In genomic region chr17:2344528-2344927, GRCh38 we compare ENCODE assay signal across 15 cellular contexts. TPM values are rescaled to one million over a fixed set of nuclear protein-coding genes. Genes with fewer than 3 reads are reported as not detected.
A peak's percentile ranks its signal among the peaks of the same experiment; 100 is the strongest.
DNase-seq lines count a peak whose midpoint lies in the region; ATAC-seq and TF ChIP-seq lines count a peak whose summit lies in the region.
"Had no signal": no experiment of that assay in that cellular context is flagged by ENCODE, and none has a peak within 500 bp of the region (broad histone marks: within the 10 kb centered on the region; RNA-seq: fewer than 3 reads in every experiment).

No MANE protein-coding gene starts in this region.

- H3K79me2 ChIP-seq in neural progenitor cell (ENCODE audit: low read depth) (peaks cover 6% of the 10 kb centered on the region), mesendoderm (ENCODE audit: control insufficient read depth, insufficient read depth, low read length) (no peaks in the 10 kb centered on the region)

- H3K9me3 Mint-ChIP-seq in activated naive CD8-positive, alpha-beta T cell treated with anti-CD3 and anti-CD28 coated beads, Interleukin-2, amount 10 ng/mL, durations not matched to agents 7 days and 5 days: no peaks in the 10 kb centered on the region
- H3K9me3 Mint-ChIP-seq in activated naive CD8-positive, alpha-beta T cell treated with anti-CD3 and anti-CD28 coated beads for 36 hours: no peaks in the 10 kb centered on the region
- no peaks in the 10 kb centered on the region for H3K9me3 Mint-ChIP-seq in brain
- no peaks in the 10 kb centered on the region for H3K9me3 Mint-ChIP-seq in neural progenitor cell
- no peaks in the 10 kb centered on the region for H3K9me3 Mint-ChIP-seq in type B pancreatic cell
- H3K9me3 Mint-ChIP-seq: CD8-positive, alpha-beta memory T cell had no signal

- H3K36me3 Mint-ChIP-seq in activated naive CD8-positive, alpha-beta T cell treated with anti-CD3 and anti-CD28 coated beads, Interleukin-2, amount 10 ng/mL, durations not matched to agents 7 days and 5 days: peaks cover 12% of the 10 kb centered on the region
- H3K36me3 Mint-ChIP-seq in activated naive CD8-positive, alpha-beta T cell treated with anti-CD3 and anti-CD28 coated beads for 36 hours: peaks cover 14% of the 10 kb centered on the region
- H3K36me3 Mint-ChIP-seq in brain (peaks cover 28% of the 10 kb centered on the region), neural progenitor cell (peaks cover 11% of the 10 kb centered on the region), type B pancreatic cell (peaks cover 3% of the 10 kb centered on the region)

- H3K18ac ChIP-seq in mesendoderm (ENCODE audit: low read length): no peak overlapping the region

- H3K4me1 ChIP-seq in neural progenitor cell: peaks cover 14% of the 10 kb centered on the region
- H3K4me1 ChIP-seq in mesendoderm (ENCODE audit: control insufficient read depth, low read depth, low read length): no peaks in the 10 kb centered on the region
- H3K4me1 ChIP-seq: BLaER1 had no signal

- POLR2A ChIA-PET in activated naive CD8-positive, alpha-beta T cell treated with anti-CD3 and anti-CD28 coated beads, Interleukin-2, amount 10 ng/mL, durations not matched to agents 7 days and 5 days (lab: Charles Lee): no interaction called here

- H3K9ac ChIP-seq in neural progenitor cell: no peak overlapping the region
- no peak overlapping the region for H3K9ac ChIP-seq in mesendoderm (ENCODE audit: low read length)
- H3K9ac ChIP-seq: BLaER1 had no signal

- no peak overlapping the region for H2AK5ac ChIP-seq in mesendoderm (ENCODE audit: low read length)

- H4K20me1 ChIP-seq in neural progenitor cell (ENCODE audit: low read depth): no peaks in the 10 kb centered on the region

- H2BK15ac ChIP-seq in mesendoderm (replicated peaks; ENCODE audit: low read depth): no peak overlapping the region

- H3K4me3 ChIP-seq in neural progenitor cell (no peak overlapping the region), mesendoderm (ENCODE audit: low read length) (no peak overlapping the region)
- H3K4me3 ChIP-seq: BLaER1 had no signal

- DNase-seq in activated naive CD8-positive, alpha-beta T cell treated with anti-CD3 and anti-CD28 coated beads, Interleukin-2, amount 10 ng/mL, durations not matched to agents 7 days and 5 days: no peak
- DNase-seq in activated naive CD8-positive, alpha-beta T cell treated with anti-CD3 and anti-CD28 coated beads for 36 hours: no peak
- DNase-seq in neural progenitor cell (ENCODE audit: low spot score): no peak
- DNase-seq in type B pancreatic cell (ENCODE audit: extremely low spot score, unreplicated experiment): no peak
- no peak for DNase-seq in mesendoderm
- DNase-seq in amniotic stem cell (lab: John Stamatoyannopoulos, UW): no peak
- DNase-seq: Caco-2; CD8-positive, alpha-beta memory T cell; DND-41; GDM1 had no signal

- H3K79me1 ChIP-seq in mesendoderm (ENCODE audit: low read length): no peaks in the 10 kb centered on the region

- no peak overlapping the region for H4K8ac ChIP-seq in mesendoderm (ENCODE audit: low read depth, low read length)

- WGBS in mesendoderm (ENCODE audit: extremely low coverage, insufficient coverage, low lambda C conversion rate): no CpG with 5 or more reads among the region's 10 CpGs

- no peaks in the 10 kb centered on the region for H3K27me3 Mint-ChIP-seq in activated naive CD8-positive, alpha-beta T cell treated with anti-CD3 and anti-CD28 coated beads, Interleukin-2, amount 10 ng/mL, durations not matched to agents 7 days and 5 days
- no peaks in the 10 kb centered on the region for H3K27me3 Mint-ChIP-seq in activated naive CD8-positive, alpha-beta T cell treated with anti-CD3 and anti-CD28 coated beads for 36 hours
- no peaks in the 10 kb centered on the region for H3K27me3 Mint-ChIP-seq in brain
- peaks cover 4% of the 10 kb centered on the region for H3K27me3 Mint-ChIP-seq in neural progenitor cell (ENCODE audit: insufficient read depth, low read depth)
- H3K27me3 Mint-ChIP-seq in type B pancreatic cell: no peaks in the 10 kb centered on the region
- H3K27me3 Mint-ChIP-seq: CD8-positive, alpha-beta memory T cell had no signal

- H3F3A ChIP-seq in neural progenitor cell (ENCODE audit: low read depth): peaks cover 33% of the 10 kb centered on the region

- H4K5ac ChIP-seq in mesendoderm (ENCODE audit: low read length): no peak overlapping the region

- H3K27me3 ChIP-seq in neural progenitor cell (no peaks in the 10 kb centered on the region), mesendoderm (ENCODE audit: insufficient read depth, low read length, poor library complexity) (no peaks in the 10 kb centered on the region)
- H3K27me3 ChIP-seq: BLaER1 had no signal

- H3K9me3 ChIP-seq in neural progenitor cell (ENCODE audit: low read depth): no peaks in the 10 kb centered on the region
- H3K9me3 ChIP-seq: BLaER1, Caco-2 had no signal

- H3K36me3 ChIP-seq in neural progenitor cell: no peaks in the 10 kb centered on the region
- no peaks in the 10 kb centered on the region for H3K36me3 ChIP-seq in mesendoderm (ENCODE audit: control insufficient read depth, insufficient read depth, low read length)

- H2AFZ ChIP-seq in neural progenitor cell (replicated peaks): no peak overlapping the region

- peak overlapping the region; percentile 45 for H3K27ac Mint-ChIP-seq in activated naive CD8-positive, alpha-beta T cell treated with anti-CD3 and anti-CD28 coated beads, Interleukin-2, amount 10 ng/mL, durations not matched to agents 7 days and 5 days
- H3K27ac Mint-ChIP-seq in activated naive CD8-positive, alpha-beta T cell treated with anti-CD3 and anti-CD28 coated beads for 36 hours: no peak overlapping the region
- H3K27ac Mint-ChIP-seq in brain (peak overlapping the region in 3 of 5 experiments; percentile 20 to 68 (median 52)), neural progenitor cell (peak overlapping the region; percentile 69), type B pancreatic cell (peak overlapping the region; percentile 18)

- no peak overlapping the region for H2BK5ac ChIP-seq in mesendoderm (ENCODE audit: low read length)

- H3K4me3 Mint-ChIP-seq in activated naive CD8-positive, alpha-beta T cell treated with anti-CD3 and anti-CD28 coated beads, Interleukin-2, amount 10 ng/mL, durations not matched to agents 7 days and 5 days: no peak overlapping the region
- H3K4me3 Mint-ChIP-seq in activated naive CD8-positive, alpha-beta T cell treated with anti-CD3 and anti-CD28 coated beads for 36 hours: no peak overlapping the region
- H3K4me3 Mint-ChIP-seq in brain (no peak overlapping the region), neural progenitor cell (no peak overlapping the region), type B pancreatic cell (no peak overlapping the region)
- H3K4me3 Mint-ChIP-seq: CD8-positive, alpha-beta memory T cell had no signal

- no peak overlapping the region for H3K23ac ChIP-seq in mesendoderm (ENCODE audit: low read length)

- H3K4me1 Mint-ChIP-seq in activated naive CD8-positive, alpha-beta T cell treated with anti-CD3 and anti-CD28 coated beads, Interleukin-2, amount 10 ng/mL, durations not matched to agents 7 days and 5 days: peaks cover 19% of the 10 kb centered on the region
- peaks cover 26% of the 10 kb centered on the region for H3K4me1 Mint-ChIP-seq in activated naive CD8-positive, alpha-beta T cell treated with anti-CD3 and anti-CD28 coated beads for 36 hours
- H3K4me1 Mint-ChIP-seq in brain (peaks cover 29% of the 10 kb centered on the region), neural progenitor cell (peaks cover 32% of the 10 kb centered on the region), type B pancreatic cell (ENCODE audit: unreplicated experiment) (peaks cover 19% of the 10 kb centered on the region)

- no peak overlapping the region for H2BK120ac ChIP-seq in mesendoderm (ENCODE audit: low read depth, low read length)

- ATAC-seq in activated naive CD8-positive, alpha-beta T cell treated with anti-CD3 and anti-CD28 coated beads, Interleukin-2, amount 10 ng/mL, durations not matched to agents 7 days and 5 days (ENCODE audit: low read depth): no peak
- no peak for ATAC-seq in HG03442 (IDR thresholded peaks at IDR 0.05; ENCODE audit: unreplicated experiment)
- ATAC-seq: HCT116 had no signal

- TF ChIP-seq CTCF in brain (conservative IDR thresholded peaks at IDR 0.05): no peak
- TF ChIP-seq CTCF in neural progenitor cell (IDR thresholded peaks at IDR 0.05): no peak
- TF ChIP-seq CTCF in type B pancreatic cell (conservative IDR thresholded peaks at IDR 0.05): no peak

- H3K27ac ChIP-seq in neural progenitor cell (no peak overlapping the region), mesendoderm (ENCODE audit: low read depth, low read length) (no peak overlapping the region)
- H3K27ac ChIP-seq: 22Rv1, BLaER1 had no signal

- no peak overlapping the region for H3K4ac ChIP-seq in mesendoderm (ENCODE audit: low read depth, low read length)

- no peak overlapping the region for H3K4me2 ChIP-seq in neural progenitor cell
- H3K4me2 ChIP-seq in mesendoderm (ENCODE audit: low read length): no peak overlapping the region
- H3K4me2 ChIP-seq: BLaER1 had no signal

- no peak overlapping the region for H3K56ac ChIP-seq in mesendoderm (ENCODE audit: low read length)

RNA-seq across cellular contexts. Expression of gene SGSM2, which starts 7.2 kb away (rescaled TPM):
- 100 to 1,000 TPM; 116 to 131 TPM for total RNA-seq in activated naive CD8-positive, alpha-beta T cell treated with anti-CD3 and anti-CD28 coated beads, Interleukin-2, amount 10 ng/mL, durations not matched to agents 7 days and 5 days
- 10 to 100 TPM; 35.7 to 36.8 TPM for total RNA-seq in activated naive CD8-positive, alpha-beta T cell treated with anti-CD3 and anti-CD28 coated beads for 36 hours
- polyA plus RNA-seq in brain (ENCODE audit: insufficient read depth, low read depth, low replicate concordance): 56.3 TPM
- 39.0 and 70.7 TPM in 2 replicates for total RNA-seq in neural progenitor cell (ENCODE audit: low replicate concordance)
- total RNA-seq in type B pancreatic cell (ENCODE audit: low replicate concordance): 64.1 and 74.3 TPM in 2 replicates
- 9.5 TPM for polyA plus RNA-seq in mesendoderm (2013, experiment 1 of 2)
- polyA plus RNA-seq in mesendoderm (2013, experiment 2 of 2): 10.1 TPM

RNA-seq across cellular contexts. Expression of gene TSR1, which starts 8.3 kb away (rescaled TPM):
- 10 to 100 TPM; 27.8 to 30.2 TPM for total RNA-seq in activated naive CD8-positive, alpha-beta T cell treated with anti-CD3 and anti-CD28 coated beads, Interleukin-2, amount 10 ng/mL, durations not matched to agents 7 days and 5 days
- total RNA-seq in activated naive CD8-positive, alpha-beta T cell treated with anti-CD3 and anti-CD28 coated beads for 36 hours: 100 to 1,000 TPM; 115 to 120 TPM
- 15.9 TPM for polyA plus RNA-seq in brain (ENCODE audit: insufficient read depth, low read depth, low replicate concordance)
- total RNA-seq in neural progenitor cell (ENCODE audit: low replicate concordance) (42.2 and 55.0 TPM in 2 replicates), type B pancreatic cell (ENCODE audit: low replicate concordance) (37.8 and 40.3 TPM in 2 replicates)
- 57.2 TPM for polyA plus RNA-seq in mesendoderm (2013, experiment 1 of 2)
- 56.6 TPM for polyA plus RNA-seq in mesendoderm (2013, experiment 2 of 2)

RNA-seq across cellular contexts. Expression of gene SRR, which starts 40.8 kb away (rescaled TPM):
- total RNA-seq in activated naive CD8-positive, alpha-beta T cell treated with anti-CD3 and anti-CD28 coated beads, Interleukin-2, amount 10 ng/mL, durations not matched to agents 7 days and 5 days: 10 to 100 TPM; 16.3 to 19.8 TPM
- total RNA-seq in activated naive CD8-positive, alpha-beta T cell treated with anti-CD3 and anti-CD28 coated beads for 36 hours: 10 to 100 TPM; 10.9 to 13.1 TPM
- polyA plus RNA-seq in brain (ENCODE audit: insufficient read depth, low read depth, low replicate concordance): 41.0 TPM
- 26.4 and 40.9 TPM in 2 replicates for total RNA-seq in neural progenitor cell (ENCODE audit: low replicate concordance)
- 10.8 and 14.4 TPM in 2 replicates for total RNA-seq in type B pancreatic cell (ENCODE audit: low replicate concordance)
- 2.7 TPM for polyA plus RNA-seq in mesendoderm (2013, experiment 1 of 2)
- 2.7 TPM for polyA plus RNA-seq in mesendoderm (2013, experiment 2 of 2)

RNA-seq across cellular contexts. Expression of gene SMG6, which starts 40.9 kb away (rescaled TPM):
- 10 to 100 TPM; 48.5 to 58.3 TPM for total RNA-seq in activated naive CD8-positive, alpha-beta T cell treated with anti-CD3 and anti-CD28 coated beads, Interleukin-2, amount 10 ng/mL, durations not matched to agents 7 days and 5 days
- total RNA-seq in activated naive CD8-positive, alpha-beta T cell treated with anti-CD3 and anti-CD28 coated beads for 36 hours: 10 to 100 TPM; 48.7 to 51.8 TPM
- polyA plus RNA-seq in brain (ENCODE audit: insufficient read depth, low read depth, low replicate concordance): 41.3 TPM
- total RNA-seq in neural progenitor cell (ENCODE audit: low replicate concordance): 19.0 and 27.0 TPM in 2 replicates
- total RNA-seq in type B pancreatic cell (ENCODE audit: low replicate concordance): 30.3 and 39.0 TPM in 2 replicates
- polyA plus RNA-seq in mesendoderm (2013, experiment 1 of 2): 18.2 TPM
- polyA plus RNA-seq in mesendoderm (2013, experiment 2 of 2): 17.3 TPM

RNA-seq across cellular contexts. Expression of gene MNT, which starts 56.3 kb away (rescaled TPM):
- total RNA-seq in activated naive CD8-positive, alpha-beta T cell treated with anti-CD3 and anti-CD28 coated beads, Interleukin-2, amount 10 ng/mL, durations not matched to agents 7 days and 5 days: 10 to 100 TPM; 35.6 to 38.6 TPM
- 10 to 100 TPM; 23.8 to 25.6 TPM for total RNA-seq in activated naive CD8-positive, alpha-beta T cell treated with anti-CD3 and anti-CD28 coated beads for 36 hours
- polyA plus RNA-seq in brain (ENCODE audit: insufficient read depth, low read depth, low replicate concordance): 17.4 TPM
- 2.2 and 11.1 TPM in 2 replicates for total RNA-seq in neural progenitor cell (ENCODE audit: low replicate concordance)
- total RNA-seq in type B pancreatic cell (ENCODE audit: low replicate concordance): 26.9 and 32.9 TPM in 2 replicates
- 10.1 TPM for polyA plus RNA-seq in mesendoderm (2013, experiment 1 of 2)
- polyA plus RNA-seq in mesendoderm (2013, experiment 2 of 2): 10.7 TPM
